ENCODE assay signal across 1 cellular context in the genomic region with DNA sequence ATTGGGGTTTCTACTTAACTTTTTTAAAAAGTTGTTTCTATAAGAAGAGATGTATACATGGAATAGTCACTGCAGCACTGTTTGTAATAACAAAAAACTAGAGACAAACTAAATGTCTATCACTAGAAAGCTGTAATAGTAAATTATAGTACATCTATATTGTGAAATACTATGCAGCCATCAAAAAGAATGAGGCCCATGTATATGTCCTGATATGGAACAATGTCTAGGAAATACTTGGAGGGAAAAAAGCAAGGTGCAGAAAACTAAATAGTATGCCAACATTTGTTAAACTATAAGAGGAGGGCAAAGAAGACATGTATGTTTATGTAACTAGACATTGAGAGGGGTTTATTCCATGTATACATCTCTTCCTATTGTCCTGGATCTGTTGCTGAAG.
A peak's percentile ranks its signal among the peaks of the same experiment; 100 is the strongest.
TF ChIP-seq lines count a peak whose summit lies in the region.

No MANE protein-coding gene starts in this region.

TF ChIP-seq in K562, 482 proteins besides CTCF, POLR2A, EP300 and RAD21 (continued from another document):
- TF ChIP-seq, protein P1, sequence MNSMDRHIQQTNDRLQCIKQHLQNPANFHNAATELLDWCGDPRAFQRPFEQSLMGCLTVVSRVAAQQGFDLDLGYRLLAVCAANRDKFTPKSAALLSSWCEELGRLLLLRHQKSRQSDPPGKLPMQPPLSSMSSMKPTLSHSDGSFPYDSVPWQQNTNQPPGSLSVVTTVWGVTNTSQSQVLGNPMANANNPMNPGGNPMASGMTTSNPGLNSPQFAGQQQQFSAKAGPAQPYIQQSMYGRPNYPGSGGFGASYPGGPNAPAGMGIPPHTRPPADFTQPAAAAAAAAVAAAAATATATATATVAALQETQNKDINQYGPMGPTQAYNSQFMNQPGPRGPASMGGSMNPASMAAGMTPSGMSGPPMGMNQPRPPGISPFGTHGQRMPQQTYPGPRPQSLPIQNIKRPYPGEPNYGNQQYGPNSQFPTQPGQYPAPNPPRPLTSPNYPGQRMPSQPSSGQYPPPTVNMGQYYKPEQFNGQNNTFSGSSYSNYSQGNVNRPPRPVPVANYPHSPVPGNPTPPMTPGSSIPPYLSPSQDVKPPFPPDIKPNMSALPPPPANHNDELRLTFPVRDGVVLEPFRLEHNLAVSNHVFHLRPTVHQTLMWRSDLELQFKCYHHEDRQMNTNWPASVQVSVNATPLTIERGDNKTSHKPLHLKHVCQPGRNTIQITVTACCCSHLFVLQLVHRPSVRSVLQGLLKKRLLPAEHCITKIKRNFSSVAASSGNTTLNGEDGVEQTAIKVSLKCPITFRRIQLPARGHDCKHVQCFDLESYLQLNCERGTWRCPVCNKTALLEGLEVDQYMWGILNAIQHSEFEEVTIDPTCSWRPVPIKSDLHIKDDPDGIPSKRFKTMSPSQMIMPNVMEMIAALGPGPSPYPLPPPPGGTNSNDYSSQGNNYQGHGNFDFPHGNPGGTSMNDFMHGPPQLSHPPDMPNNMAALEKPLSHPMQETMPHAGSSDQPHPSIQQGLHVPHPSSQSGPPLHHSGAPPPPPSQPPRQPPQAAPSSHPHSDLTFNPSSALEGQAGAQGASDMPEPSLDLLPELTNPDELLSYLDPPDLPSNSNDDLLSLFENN (IDR thresholded peaks at IDR 0.05; ENCODE audit: low read depth in 2 of 2, low read length in 2 of 2): no peak
- no peak for TF ChIP-seq SIRT6 (IDR thresholded peaks at IDR 0.05; ENCODE audit: low read depth, low read length)
- no peak for TF ChIP-seq ZNF589 (CRISPR knock-in tag; IDR thresholded peaks at IDR 0.05; ENCODE audit: low read depth)
- TF ChIP-seq ZNF146 (CRISPR knock-in tag; IDR thresholded peaks at IDR 0.05; ENCODE audit: unreplicated experiment): peak; percentile 87
- no peak for TF ChIP-seq GATAD2B (IDR thresholded peaks at IDR 0.05; ENCODE audit: borderline replicate concordance)
- no peak for TF ChIP-seq CAMTA2 (CRISPR knock-in tag; conservative IDR thresholded peaks at IDR 0.05)
- peak; percentile 27; the same call in 1 of the 2 replicates for TF ChIP-seq CEBPB (tag; IDR thresholded peaks at IDR 0.05)
TF ChIP-seq in K562: peak in this region for 3.
